In the genomic region with DNA sequence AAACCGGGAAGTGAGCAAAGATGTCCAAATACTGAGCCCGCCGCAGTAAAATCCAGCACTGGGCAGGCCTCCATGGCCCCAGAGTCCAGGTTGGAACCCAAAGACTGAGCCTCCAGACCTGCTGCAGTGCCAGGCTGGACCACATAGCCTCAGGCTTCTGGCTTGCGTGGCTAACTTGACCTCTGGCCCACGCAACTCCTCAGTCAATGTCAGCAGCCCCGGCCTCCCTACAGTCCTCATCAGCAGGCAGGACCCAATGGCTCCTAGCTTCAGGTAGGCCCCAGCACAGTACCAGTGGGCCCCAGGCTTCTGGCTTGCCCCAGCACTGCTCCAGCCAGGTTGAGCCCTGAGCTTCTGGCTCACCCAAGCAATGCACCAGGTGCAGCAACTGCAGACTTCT, we compare ENCODE assay signal across 22 cellular contexts.
"Had no signal": no experiment of that assay in that cellular context is flagged by ENCODE, and none has a peak within 500 bp of the region (broad histone marks: within the 10 kb centered on the region; RNA-seq: fewer than 3 reads in every experiment).

No MANE protein-coding gene starts in this region.

- H3K27ac Mint-ChIP-seq: activated CD4-positive, alpha-beta T cell treated with anti-CD3 and anti-CD28 coated beads, Interleukin-2, amount 10 ng/mL, durations not matched to agents 7 days and 5 days; activated CD8-positive, alpha-beta T cell treated with anti-CD3 and anti-CD28 coated beads for 36 hours; activated naive CD4-positive, alpha-beta T cell treated with anti-CD3 and anti-CD28 coated beads, Interleukin-2, amount 10 ng/mL, durations not matched to agents 7 days and 5 days; activated naive CD8-positive, alpha-beta T cell treated with anti-CD3 and anti-CD28 coated beads for 36 hours; activated T-cell treated with anti-CD3 and anti-CD28 coated beads, Interleukin-2, amount 50 U/mL, for 72 hours; activated T-helper 2 cell treated with anti-CD3 and anti-CD28 coated beads, Interferon-gamma antibody, Interleukin-2, Interleukin-4, amounts not matched to agents 10 μg/mL and 5 μg/mL and 100 μg/mL, durations not matched to agents 14 hours and 24 hours and 36 hours; T-cell had no signal

- H3K27ac ChIP-seq: brain microvascular endothelial cell, cardiac muscle cell, VCaP had no signal

- DNase-seq: activated CD4-positive, alpha-beta T cell treated with anti-CD3 and anti-CD28 coated beads, Interleukin-2, amount 10 ng/mL, durations not matched to agents 7 days and 5 days; activated CD4-positive, CD25-positive, alpha-beta regulatory T cell; activated CD8-positive, alpha-beta memory T cell treated with anti-CD3 and anti-CD28 coated beads, Interleukin-2, amount 50 U/mL, for 4 hours; activated CD8-positive, alpha-beta T cell treated with anti-CD3 and anti-CD28 coated beads for 36 hours; activated gamma-delta T cell treated with Interleukin-2 at 50 U/mL for 16 hours; activated naive CD4-positive, alpha-beta T cell treated with anti-CD3 and anti-CD28 coated beads, Interleukin-2, amount 10 ng/mL, durations not matched to agents 7 days and 5 days; activated naive CD8-positive, alpha-beta T cell treated with anti-CD3 and anti-CD28 coated beads for 36 hours; activated T-cell treated with anti-CD3 and anti-CD28 coated beads, Interleukin-2, amount 50 U/mL, for 72 hours; brain microvascular endothelial cell; Kasumi-1; KBM-7; NCI-H1930; NCI-H2107; NCI-H2171 treated with DMSO at 0.1 percent for 48 hours; NCI-H226; NCI-H510A; NCI-H526 treated with DMSO at 0.1 percent for 48 hours; NCI-H82 had no signal

- H3K36me3 ChIP-seq: brain microvascular endothelial cell, cardiac muscle cell had no signal

- H3K27me3 ChIP-seq: brain microvascular endothelial cell, cardiac muscle cell had no signal

- H3K4me3 ChIP-seq: cardiac muscle cell had no signal

- H3K4me3 Mint-ChIP-seq: activated CD4-positive, alpha-beta T cell treated with anti-CD3 and anti-CD28 coated beads, Interleukin-2, amount 10 ng/mL, durations not matched to agents 7 days and 5 days; activated CD8-positive, alpha-beta T cell treated with anti-CD3 and anti-CD28 coated beads for 36 hours; activated naive CD4-positive, alpha-beta T cell treated with anti-CD3 and anti-CD28 coated beads, Interleukin-2, amount 10 ng/mL, durations not matched to agents 7 days and 5 days; activated naive CD8-positive, alpha-beta T cell treated with anti-CD3 and anti-CD28 coated beads for 36 hours; activated T-cell treated with anti-CD3 and anti-CD28 coated beads, Interleukin-2, amount 50 U/mL, for 72 hours; T-cell had no signal

- H3K36me3 Mint-ChIP-seq: activated naive CD4-positive, alpha-beta T cell treated with anti-CD3 and anti-CD28 coated beads, Interleukin-2, amount 10 ng/mL, durations not matched to agents 7 days and 5 days; T-cell had no signal

- H3K4me1 Mint-ChIP-seq: activated CD4-positive, alpha-beta T cell treated with anti-CD3 and anti-CD28 coated beads, Interleukin-2, amount 10 ng/mL, durations not matched to agents 7 days and 5 days; activated naive CD4-positive, alpha-beta T cell treated with anti-CD3 and anti-CD28 coated beads, Interleukin-2, amount 10 ng/mL, durations not matched to agents 7 days and 5 days; activated naive CD8-positive, alpha-beta T cell treated with anti-CD3 and anti-CD28 coated beads for 36 hours; T-cell had no signal
